9 cellular contexts compared by ENCODE assay signal in the genomic region with DNA sequence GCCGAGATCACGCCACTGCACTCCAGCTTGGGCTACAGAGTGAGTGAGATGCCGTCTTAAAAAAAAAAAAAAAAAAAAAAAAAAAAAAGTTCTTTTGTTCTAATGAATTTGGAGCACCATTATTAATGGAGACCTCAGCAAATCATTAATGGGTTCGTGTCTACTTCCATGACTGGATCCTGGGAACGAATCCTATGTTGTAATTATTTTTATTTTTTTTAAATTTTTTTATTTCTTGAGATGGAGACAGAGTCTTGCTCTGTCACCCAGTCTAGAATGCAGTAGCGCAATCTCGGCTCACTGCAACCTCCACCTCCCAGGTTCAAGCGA. TPM values are rescaled to one million over a fixed set of nuclear protein-coding genes. Genes with fewer than 3 reads are reported as not detected.
DNase-seq lines count a peak whose midpoint lies in the region; ATAC-seq and TF ChIP-seq lines count a peak whose summit lies in the region.
"Had no signal": no experiment of that assay in that cellular context is flagged by ENCODE, and none has a peak within 500 bp of the region (broad histone marks: within the 10 kb centered on the region; RNA-seq: fewer than 3 reads in every experiment).

No MANE protein-coding gene starts in this region.

- no peak for DNase-seq in heart right ventricle
- no peak for DNase-seq in stimulated activated naive B cell treated with anti-CD40 and anti-IgM and Interleukin-4, amounts not matched to agents 10 μg/mL and 1 μg/mL and 100 μg/mL, for 72 hours
- no peak for DNase-seq in endothelial cell (ENCODE audit: low spot score)
- DNase-seq in NCI-H187 (lab: John Stamatoyannopoulos, UW) = no peak
- DNase-seq in NCI-H1930 (lab: John Stamatoyannopoulos, UW) = no peak
- DNase-seq: hypothalamus, NCI-H345 had no signal

- H3K9me3 ChIP-seq in heart right ventricle = no peaks in the 10 kb centered on the region

- TF ChIP-seq CTCF in heart right ventricle (IDR thresholded peaks at IDR 0.05) (no peak), endothelial cell (IDR thresholded peaks at IDR 0.05; ENCODE audit: unreplicated experiment) (no peak)

- no peak overlapping the region for H3K4me3 Mint-ChIP-seq in stimulated activated naive B cell treated with anti-CD40 and anti-IgM and Interleukin-4, amounts not matched to agents 10 μg/mL and 1 μg/mL and 100 μg/mL, for 72 hours
- no peak overlapping the region for H3K4me3 Mint-ChIP-seq in endothelial cell (ENCODE audit: unreplicated experiment)

- ATAC-seq in HG02610 (IDR thresholded peaks at IDR 0.05; ENCODE audit: unreplicated experiment) (peak; percentile 16), SK-N-SH treated with all-trans-retinoic acid at 6 μM for 48 hours (peak; percentile 83), heart right ventricle (peak in 2 of 8 donors; percentile 20 to 35)
- peak in 1 of 2 donors; percentile 5 for ATAC-seq in stimulated activated naive B cell treated with anti-CD40 and anti-IgM and Interleukin-4, amounts not matched to agents 10 μg/mL and 1 μg/mL and 100 μg/mL, for 72 hours (replicated peaks)

- peak overlapping the region in 8 of 10 donors; percentile 11 to 77 (median 54) for H3K27ac ChIP-seq in heart right ventricle

- no peaks in the 10 kb centered on the region for H3K9me3 Mint-ChIP-seq in stimulated activated naive B cell treated with anti-CD40 and anti-IgM and Interleukin-4, amounts not matched to agents 10 μg/mL and 1 μg/mL and 100 μg/mL, for 72 hours
- no peaks in the 10 kb centered on the region for H3K9me3 Mint-ChIP-seq in endothelial cell (ENCODE audit: unreplicated experiment)

- no peaks in the 10 kb centered on the region for H3K36me3 ChIP-seq in heart right ventricle

- peaks cover 3 to 8% of the 10 kb centered on the region in 2 donors for H3K36me3 Mint-ChIP-seq in stimulated activated naive B cell treated with anti-CD40 and anti-IgM and Interleukin-4, amounts not matched to agents 10 μg/mL and 1 μg/mL and 100 μg/mL, for 72 hours
- no peaks in the 10 kb centered on the region for H3K36me3 Mint-ChIP-seq in endothelial cell (ENCODE audit: low read depth, unreplicated experiment)

- no peak overlapping the region for H3K4me3 ChIP-seq in heart right ventricle

- H3K4me1 ChIP-seq in heart right ventricle = peaks cover 0 to 79% (median 57%) of the 10 kb centered on the region in 9 donors

- no peaks in the 10 kb centered on the region for H3K27me3 ChIP-seq in heart right ventricle

- H3K27me3 Mint-ChIP-seq in stimulated activated naive B cell treated with anti-CD40 and anti-IgM and Interleukin-4, amounts not matched to agents 10 μg/mL and 1 μg/mL and 100 μg/mL, for 72 hours = no peaks in the 10 kb centered on the region
- H3K27me3 Mint-ChIP-seq in endothelial cell (ENCODE audit: unreplicated experiment) = peaks cover 2% of the 10 kb centered on the region

- 90 to 93% methylated on average over 8 of the region's 8 CpGs for WGBS in heart right ventricle, 2 donors

- H3K4me1 Mint-ChIP-seq in stimulated activated naive B cell treated with anti-CD40 and anti-IgM and Interleukin-4, amounts not matched to agents 10 μg/mL and 1 μg/mL and 100 μg/mL, for 72 hours = peaks cover 24 to 73% of the 10 kb centered on the region in 2 donors
- peaks cover 29% of the 10 kb centered on the region for H3K4me1 Mint-ChIP-seq in endothelial cell (ENCODE audit: unreplicated experiment)

- intact Hi-C loops in heart right ventricle (cut with DNase I) = no loop called here

- H3K27ac Mint-ChIP-seq in stimulated activated naive B cell treated with anti-CD40 and anti-IgM and Interleukin-4, amounts not matched to agents 10 μg/mL and 1 μg/mL and 100 μg/mL, for 72 hours = peak overlapping the region; percentile 79
- H3K27ac Mint-ChIP-seq in endothelial cell (ENCODE audit: unreplicated experiment) = no peak overlapping the region

TF ChIP-seq in SK-N-SH treated with all-trans-retinoic acid at 6 μM for 48 hours, 23 proteins besides CTCF, POLR2A, EP300 and RAD21:
- TF ChIP-seq ZNF565 (CRISPR knock-in tag; conservative IDR thresholded peaks at IDR 0.05; ENCODE audit: low read depth) (no peak), ZC3H10 (CRISPR knock-in tag; IDR thresholded peaks at IDR 0.05) (no peak), SNAI2 (CRISPR knock-in tag; IDR thresholded peaks at IDR 0.05) (no peak), CSDC2 (CRISPR knock-in tag; IDR thresholded peaks at IDR 0.05) (no peak), ISL1 (CRISPR knock-in tag; IDR thresholded peaks at IDR 0.05) (no peak), ZFP3 (CRISPR knock-in tag; IDR thresholded peaks at IDR 0.05) (no peak), RARB (CRISPR knock-in tag; IDR thresholded peaks at IDR 0.05) (no peak), ESRRG (CRISPR knock-in tag; IDR thresholded peaks at IDR 0.05) (no peak), ZNF70 (CRISPR knock-in tag; IDR thresholded peaks at IDR 0.05) (no peak), CREB5 (CRISPR knock-in tag; IDR thresholded peaks at IDR 0.05; ENCODE audit: low read depth) (no peak), OSR1 (CRISPR knock-in tag; IDR thresholded peaks at IDR 0.05) (no peak), ARNTL (CRISPR knock-in tag; IDR thresholded peaks at IDR 0.05; ENCODE audit: borderline replicate concordance, low read depth) (no peak), BACH2 (CRISPR knock-in tag; IDR thresholded peaks at IDR 0.05; ENCODE audit: borderline replicate concordance) (no peak), ZFP30 (CRISPR knock-in tag; IDR thresholded peaks at IDR 0.05) (no peak), PPARA (CRISPR knock-in tag; IDR thresholded peaks at IDR 0.05; ENCODE audit: borderline replicate concordance) (no peak)
- TF ChIP-seq, protein P1, sequence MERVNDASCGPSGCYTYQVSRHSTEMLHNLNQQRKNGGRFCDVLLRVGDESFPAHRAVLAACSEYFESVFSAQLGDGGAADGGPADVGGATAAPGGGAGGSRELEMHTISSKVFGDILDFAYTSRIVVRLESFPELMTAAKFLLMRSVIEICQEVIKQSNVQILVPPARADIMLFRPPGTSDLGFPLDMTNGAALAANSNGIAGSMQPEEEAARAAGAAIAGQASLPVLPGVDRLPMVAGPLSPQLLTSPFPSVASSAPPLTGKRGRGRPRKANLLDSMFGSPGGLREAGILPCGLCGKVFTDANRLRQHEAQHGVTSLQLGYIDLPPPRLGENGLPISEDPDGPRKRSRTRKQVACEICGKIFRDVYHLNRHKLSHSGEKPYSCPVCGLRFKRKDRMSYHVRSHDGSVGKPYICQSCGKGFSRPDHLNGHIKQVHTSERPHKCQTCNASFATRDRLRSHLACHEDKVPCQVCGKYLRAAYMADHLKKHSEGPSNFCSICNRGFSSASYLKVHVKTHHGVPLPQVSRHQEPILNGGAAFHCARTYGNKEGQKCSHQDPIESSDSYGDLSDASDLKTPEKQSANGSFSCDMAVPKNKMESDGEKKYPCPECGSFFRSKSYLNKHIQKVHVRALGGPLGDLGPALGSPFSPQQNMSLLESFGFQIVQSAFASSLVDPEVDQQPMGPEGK (CRISPR knock-in tag; IDR thresholded peaks at IDR 0.05; ENCODE audit: borderline replicate concordance) = no peak
- TF ChIP-seq, protein P2, sequence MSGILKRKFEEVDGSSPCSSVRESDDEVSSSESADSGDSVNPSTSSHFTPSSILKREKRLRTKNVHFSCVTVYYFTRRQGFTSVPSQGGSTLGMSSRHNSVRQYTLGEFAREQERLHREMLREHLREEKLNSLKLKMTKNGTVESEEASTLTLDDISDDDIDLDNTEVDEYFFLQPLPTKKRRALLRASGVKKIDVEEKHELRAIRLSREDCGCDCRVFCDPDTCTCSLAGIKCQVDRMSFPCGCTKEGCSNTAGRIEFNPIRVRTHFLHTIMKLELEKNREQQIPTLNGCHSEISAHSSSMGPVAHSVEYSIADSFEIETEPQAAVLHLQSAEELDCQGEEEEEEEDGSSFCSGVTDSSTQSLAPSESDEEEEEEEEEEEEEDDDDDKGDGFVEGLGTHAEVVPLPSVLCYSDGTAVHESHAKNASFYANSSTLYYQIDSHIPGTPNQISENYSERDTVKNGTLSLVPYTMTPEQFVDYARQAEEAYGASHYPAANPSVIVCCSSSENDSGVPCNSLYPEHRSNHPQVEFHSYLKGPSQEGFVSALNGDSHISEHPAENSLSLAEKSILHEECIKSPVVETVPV (CRISPR knock-in tag; IDR thresholded peaks at IDR 0.05) = no peak

RNA-seq across cellular contexts. Expression of gene SPOP, which starts 30.7 kb away (rescaled TPM):
- total RNA-seq in heart right ventricle (10 to 100 TPM; 39.8 to 79.9 (median 67.7) TPM), endothelial cell (ENCODE audit: unreplicated experiment) (55.6 TPM)
- polyA plus RNA-seq in heart right ventricle = 10 to 100 TPM; 42.4 to 44.5 TPM
